23 cellular contexts compared by ENCODE assay signal in genomic region chr2:229380101-229380625, GRCh38.
DNase-seq lines count a peak whose midpoint lies in the region; ATAC-seq and TF ChIP-seq lines count a peak whose summit lies in the region.
"Had no signal": no experiment of that assay in that cellular context is flagged by ENCODE, and none has a peak within 500 bp of the region (broad histone marks: within the 10 kb centered on the region; RNA-seq: fewer than 3 reads in every experiment).

No MANE protein-coding gene starts in this region.

- H3K36me3 ChIP-seq in uterus: no peaks in the 10 kb centered on the region
- H3K36me3 ChIP-seq: BE2C, BLaER1 had no signal

- TF ChIP-seq CTCF in uterus (IDR thresholded peaks at IDR 0.05): no peak

- H3K4me3 ChIP-seq in uterus: no peak overlapping the region
- H3K4me3 ChIP-seq: BLaER1, GM12878 had no signal

- no peaks in the 10 kb centered on the region for H3K9me3 ChIP-seq in uterus
- H3K9me3 ChIP-seq: BE2C, BLaER1 had no signal

- DNase-seq in M059J (ENCODE audit: low read depth) (peak; percentile 22), RPMI7951 (ENCODE audit: low read depth) (peak; percentile 51), uterus (no peak)
- DNase-seq in activated CD4-positive, alpha-beta T cell treated with anti-CD3 and anti-CD28 coated beads for 1 hour: no peak
- DNase-seq: 8988T; ACHN; BE2C; C1 segment of cervical spinal cord; CD4-positive, alpha-beta memory T cell; CD4-positive, CD25-positive, alpha-beta regulatory T cell; CD8-positive, alpha-beta memory T cell; COR-L47; DMS 273 treated with DMSO at 0.1 percent for 48 hours; DMS153; DMS53; DMS79; DND-41; EL; GDM1 had no signal

- peak; percentile 28 for ATAC-seq in esophagus mucosa
- ATAC-seq in HG02678 (IDR thresholded peaks at IDR 0.05; ENCODE audit: unreplicated experiment): no peak
- ATAC-seq: GM12878 had no signal

- no peaks in the 10 kb centered on the region for H3K27me3 ChIP-seq in uterus
- H3K27me3 ChIP-seq: BE2C, BLaER1 had no signal

- intact Hi-C loops in uterus (cut with DNase I; ENCODE audit: low total_unique reads): no loop called here

- no peak for TF ChIP-seq POLR2A in uterus (IDR thresholded peaks at IDR 0.05)

- no peak overlapping the region for H3K27ac ChIP-seq in uterus
- H3K27ac ChIP-seq: BLaER1 had no signal

- no peaks in the 10 kb centered on the region for H3K4me1 ChIP-seq in uterus
- H3K4me1 ChIP-seq: BE2C, BLaER1 had no signal

Comparison
In these comparisons a context has a peak if more than half of its experiments do, and no peak if none do; other contexts are left out.
1. DNase-seq: peak in M059J (single experiment) and RPMI7951 (single experiment); none in activated CD4-positive, alpha-beta T cell treated with anti-CD3 and anti-CD28 coated beads for 1 hour (single experiment) and uterus (0 of 2).